ENCODE assay signal across 15 cellular contexts in genomic region chr13:33145667-33146066, GRCh38.
"Had no signal": no experiment of that assay in that cellular context is flagged by ENCODE, and none has a peak within 500 bp of the region (broad histone marks: within the 10 kb centered on the region; RNA-seq: fewer than 3 reads in every experiment).

No MANE protein-coding gene starts in this region.

- H3K4me1 Mint-ChIP-seq: WTC11 had no signal

- DNase-seq: activated CD4-positive, alpha-beta T cell treated with anti-CD3 and anti-CD28 coated beads, Interleukin-2, amount 50 U/mL, for 4 hours; activated CD8-positive, alpha-beta memory T cell treated with anti-CD3 and anti-CD28 coated beads, Interleukin-2, amount 50 U/mL, for 48 hours; activated gamma-delta T cell; glutamatergic neuron; mesendoderm; SHP77; stimulated activated naive CD4-positive, alpha-beta T cell; upper lobe of right lung had no signal

- FAIRE-seq: bronchial epithelial cell, endometrium had no signal

- H3K27ac Mint-ChIP-seq: WTC11 had no signal

- ATAC-seq: SK-N-SH treated with all-trans-retinoic acid at 6 μM for 48 hours, upper lobe of right lung, WTC11 had no signal

- H3K27me3 ChIP-seq: ascending aorta, esophagus muscularis mucosa, suprapubic skin, upper lobe of right lung had no signal

- H3K27ac ChIP-seq: esophagus muscularis mucosa, suprapubic skin, upper lobe of right lung had no signal

- H3K4me3 ChIP-seq: ascending aorta, esophagus muscularis mucosa, suprapubic skin, upper lobe of right lung had no signal

- H3K9me3 ChIP-seq: ascending aorta, esophagus muscularis mucosa, suprapubic skin, upper lobe of right lung had no signal

- H3K4me3 Mint-ChIP-seq: WTC11 had no signal

- H3K4me1 ChIP-seq: ascending aorta, suprapubic skin, upper lobe of right lung had no signal
